ENCODE assay signal across 20 cellular contexts in the genomic region with DNA sequence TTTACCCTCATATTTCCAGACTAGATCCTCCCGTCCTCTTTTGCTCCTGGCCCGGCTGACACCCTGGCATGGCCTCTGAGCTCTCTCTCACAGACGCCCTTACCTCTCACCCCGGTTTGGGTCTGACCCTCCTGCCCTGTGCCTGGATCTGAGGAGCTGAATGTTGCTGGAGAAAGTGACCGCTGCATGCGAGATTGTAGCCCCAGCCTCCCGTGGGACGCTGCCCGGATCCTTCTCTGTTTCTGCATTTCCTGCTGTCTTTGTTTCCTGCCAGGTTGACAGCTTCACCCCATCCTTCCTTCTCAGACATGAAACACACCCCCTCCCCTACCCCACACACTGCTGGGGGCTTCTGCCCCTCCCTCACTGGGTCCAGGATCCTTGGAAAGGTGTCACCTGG. TPM values are rescaled to one million over a fixed set of nuclear protein-coding genes. Genes with fewer than 3 reads are reported as not detected.
DNase-seq lines count a peak whose midpoint lies in the region; ATAC-seq, FAIRE-seq and TF ChIP-seq lines count a peak whose summit lies in the region.
"Had no signal": no experiment of that assay in that cellular context is flagged by ENCODE, and none has a peak within 500 bp of the region (broad histone marks: within the 10 kb centered on the region; RNA-seq: fewer than 3 reads in every experiment).

No MANE protein-coding gene starts in this region.

- POLR2A ChIA-PET in activated CD4-positive, alpha-beta memory T cell treated with anti-CD3 and anti-CD28 coated beads, Interleukin-2, amount 10 ng/mL, durations not matched to agents 7 days and 5 days (lab: Charles Lee) = interaction anchor here (1.0 to 1.8 kb wide), 2 partner anchors 9 to 144 kb away, joined by 4 to 6 read pairs; partner anchors contain the start of gene FAM131C
- POLR2A ChIA-PET in activated CD4-positive, alpha-beta memory T cell treated with anti-CD3 and anti-CD28 coated beads for 36 hours (lab: Charles Lee) = no interaction called here

- H3K36me3 ChIP-seq in GM23338 (ENCODE audit: insufficient read depth) = no peaks in the 10 kb centered on the region

- DNase-seq in activated CD4-positive, alpha-beta memory T cell treated with anti-CD3 and anti-CD28 coated beads, Interleukin-2, amount 10 ng/mL, durations not matched to agents 7 days and 5 days = no peak
- no peak for DNase-seq in activated CD4-positive, alpha-beta memory T cell treated with anti-CD3 and anti-CD28 coated beads for 36 hours
- DNase-seq in GM23338 (ENCODE audit: low spot score) = no peak
- peak; percentile 57 for DNase-seq in glutamatergic neuron
- no peak for DNase-seq in type B pancreatic cell (ENCODE audit: extremely low spot score, unreplicated experiment)
- DNase-seq in activated T-cell treated with anti-CD3 and anti-CD28 coated beads, Interleukin-2, amount 50 U/mL, for 24 hours = no peak
- no peak for DNase-seq in HTR-8/SVneo (ENCODE audit: insufficient read length, low spot score)
- DNase-seq: Caco-2, DMS153, EL, NCI-H1105 treated with DMSO at 0.1 percent for 48 hours, NCI-H1694 treated with DMSO at 0.1 percent for 48 hours, NCI-H2107, NCI-H2227 treated with DMSO at 0.1 percent for 48 hours, NCI-H524 treated with DMSO at 0.1 percent for 48 hours, Right ventricle myocardium superior had no signal

- H2AFZ ChIP-seq in GM23338 = no peak overlapping the region

- H3K9me3 Mint-ChIP-seq in activated CD4-positive, alpha-beta memory T cell treated with anti-CD3 and anti-CD28 coated beads, Interleukin-2, amount 10 ng/mL, durations not matched to agents 7 days and 5 days = no peaks in the 10 kb centered on the region
- H3K9me3 Mint-ChIP-seq in activated CD4-positive, alpha-beta memory T cell treated with anti-CD3 and anti-CD28 coated beads for 36 hours = no peaks in the 10 kb centered on the region
- H3K9me3 Mint-ChIP-seq in GM23338 (no peaks in the 10 kb centered on the region), glutamatergic neuron (ENCODE audit: unreplicated experiment) (peaks cover 7% of the 10 kb centered on the region), type B pancreatic cell (no peaks in the 10 kb centered on the region)
- H3K9me3 Mint-ChIP-seq in activated T-cell treated with anti-CD3 and anti-CD28 coated beads, Interleukin-2, amount 50 U/mL, for 24 hours = no peaks in the 10 kb centered on the region

- FAIRE-seq in HTR-8/SVneo (lab: Jason Lieb, UNC) = no peak
- FAIRE-seq: RCC 7860 had no signal

- H3K4me3 ChIP-seq in GM23338 = no peak overlapping the region

- peaks cover 60% of the 10 kb centered on the region for H3K4me1 Mint-ChIP-seq in activated CD4-positive, alpha-beta memory T cell treated with anti-CD3 and anti-CD28 coated beads, Interleukin-2, amount 10 ng/mL, durations not matched to agents 7 days and 5 days
- peaks cover 10% of the 10 kb centered on the region for H3K4me1 Mint-ChIP-seq in activated CD4-positive, alpha-beta memory T cell treated with anti-CD3 and anti-CD28 coated beads for 36 hours (ENCODE audit: low read depth)
- H3K4me1 Mint-ChIP-seq in GM23338 (peaks cover 36% of the 10 kb centered on the region), glutamatergic neuron (ENCODE audit: low read depth, unreplicated experiment) (peaks cover 27% of the 10 kb centered on the region), type B pancreatic cell (ENCODE audit: unreplicated experiment) (peaks cover 35% of the 10 kb centered on the region)
- peaks cover 9% of the 10 kb centered on the region for H3K4me1 Mint-ChIP-seq in activated T-cell treated with anti-CD3 and anti-CD28 coated beads, Interleukin-2, amount 50 U/mL, for 24 hours (ENCODE audit: low read depth)

- peak overlapping the region; percentile 78 for H3K27ac Mint-ChIP-seq in activated CD4-positive, alpha-beta memory T cell treated with anti-CD3 and anti-CD28 coated beads, Interleukin-2, amount 10 ng/mL, durations not matched to agents 7 days and 5 days
- no peak overlapping the region for H3K27ac Mint-ChIP-seq in activated CD4-positive, alpha-beta memory T cell treated with anti-CD3 and anti-CD28 coated beads for 36 hours
- H3K27ac Mint-ChIP-seq in GM23338 (no peak overlapping the region), glutamatergic neuron (ENCODE audit: unreplicated experiment) (peak overlapping the region; percentile 45), type B pancreatic cell (peak overlapping the region; percentile 57)
- H3K27ac Mint-ChIP-seq in activated T-cell treated with anti-CD3 and anti-CD28 coated beads, Interleukin-2, amount 50 U/mL, for 24 hours = no peak overlapping the region

- H3K27me3 ChIP-seq in GM23338 (ENCODE audit: insufficient read depth) = no peaks in the 10 kb centered on the region

- no peaks in the 10 kb centered on the region for H4K20me1 ChIP-seq in GM23338 (replicated peaks; ENCODE audit: insufficient read depth)

- no peaks in the 10 kb centered on the region for H3K9me2 ChIP-seq in GM23338 (ENCODE audit: insufficient read depth)

- intact Hi-C loops in activated CD4-positive, alpha-beta memory T cell treated with anti-CD3 and anti-CD28 coated beads for 36 hours (cut with micrococcal nuclease) = no loop called here

- 0 out of 2 replicates have a peak overlapping the region, but pooled peaks have one; percentile 35 for H3K4me2 ChIP-seq in GM23338

- TF ChIP-seq CTCF in GM23338 (conservative IDR thresholded peaks at IDR 0.05; ENCODE audit: low read depth in 2 of 2) (no peak), glutamatergic neuron (IDR thresholded peaks at IDR 0.05; ENCODE audit: partially characterized antibody, unreplicated experiment) (no peak), type B pancreatic cell (conservative IDR thresholded peaks at IDR 0.05) (no peak)

- H3K4me1 ChIP-seq in GM23338 (ENCODE audit: insufficient read depth) = no peaks in the 10 kb centered on the region; the same call in 1 of the 2 replicates

- ATAC-seq in GM23338 = no peak

- H3K36me3 Mint-ChIP-seq in activated CD4-positive, alpha-beta memory T cell treated with anti-CD3 and anti-CD28 coated beads, Interleukin-2, amount 10 ng/mL, durations not matched to agents 7 days and 5 days (ENCODE audit: low read depth) = peaks cover 5% of the 10 kb centered on the region
- no peaks in the 10 kb centered on the region for H3K36me3 Mint-ChIP-seq in activated CD4-positive, alpha-beta memory T cell treated with anti-CD3 and anti-CD28 coated beads for 36 hours
- H3K36me3 Mint-ChIP-seq in GM23338 (ENCODE audit: low read depth) (no peaks in the 10 kb centered on the region), glutamatergic neuron (ENCODE audit: unreplicated experiment) (no peaks in the 10 kb centered on the region), type B pancreatic cell (no peaks in the 10 kb centered on the region)
- no peaks in the 10 kb centered on the region for H3K36me3 Mint-ChIP-seq in activated T-cell treated with anti-CD3 and anti-CD28 coated beads, Interleukin-2, amount 50 U/mL, for 24 hours (ENCODE audit: low read depth)

- H3K27me3 Mint-ChIP-seq in activated CD4-positive, alpha-beta memory T cell treated with anti-CD3 and anti-CD28 coated beads, Interleukin-2, amount 10 ng/mL, durations not matched to agents 7 days and 5 days = peaks cover 12% of the 10 kb centered on the region
- H3K27me3 Mint-ChIP-seq in activated CD4-positive, alpha-beta memory T cell treated with anti-CD3 and anti-CD28 coated beads for 36 hours = no peaks in the 10 kb centered on the region
- H3K27me3 Mint-ChIP-seq in GM23338 (ENCODE audit: insufficient read depth, low read depth, poor library complexity) = peaks cover 13% of the 10 kb centered on the region
- peaks cover 22% of the 10 kb centered on the region for H3K27me3 Mint-ChIP-seq in glutamatergic neuron (ENCODE audit: unreplicated experiment)
- peaks cover 3% of the 10 kb centered on the region for H3K27me3 Mint-ChIP-seq in type B pancreatic cell
- H3K27me3 Mint-ChIP-seq in activated T-cell treated with anti-CD3 and anti-CD28 coated beads, Interleukin-2, amount 50 U/mL, for 24 hours = peaks cover 5% of the 10 kb centered on the region

- no peaks in the 10 kb centered on the region for H3F3A ChIP-seq in GM23338 (replicated peaks; ENCODE audit: low read depth)

- H3K4me3 Mint-ChIP-seq in activated CD4-positive, alpha-beta memory T cell treated with anti-CD3 and anti-CD28 coated beads, Interleukin-2, amount 10 ng/mL, durations not matched to agents 7 days and 5 days = peak overlapping the region; percentile 67
- H3K4me3 Mint-ChIP-seq in activated CD4-positive, alpha-beta memory T cell treated with anti-CD3 and anti-CD28 coated beads for 36 hours = no peak overlapping the region
- H3K4me3 Mint-ChIP-seq in GM23338 = no peak overlapping the region
- peak overlapping the region; percentile 15 for H3K4me3 Mint-ChIP-seq in glutamatergic neuron (ENCODE audit: unreplicated experiment)
- no peak overlapping the region for H3K4me3 Mint-ChIP-seq in type B pancreatic cell
- no peak overlapping the region for H3K4me3 Mint-ChIP-seq in activated T-cell treated with anti-CD3 and anti-CD28 coated beads, Interleukin-2, amount 50 U/mL, for 24 hours

- no peak overlapping the region for H3K27ac ChIP-seq in GM23338 (ENCODE audit: low read depth)

- no peaks in the 10 kb centered on the region for H3K79me2 ChIP-seq in GM23338 (replicated peaks; ENCODE audit: insufficient read depth)

- CTCF ChIA-PET in activated CD4-positive, alpha-beta memory T cell treated with anti-CD3 and anti-CD28 coated beads, Interleukin-2, amount 10 ng/mL, durations not matched to agents 7 days and 5 days (lab: Charles Lee) = interaction anchor here (0.6 to 11.1 kb wide), 6 partner anchors 8 to 272 kb away, joined by 3 to 88 read pairs (median 4); no protein-coding TSS in a partner anchor
- CTCF ChIA-PET in activated CD4-positive, alpha-beta memory T cell treated with anti-CD3 and anti-CD28 coated beads for 36 hours (lab: Charles Lee) = interaction anchor here (1.0 to 1.6 kb wide), 3 partner anchors 15 to 272 kb away, joined by 3 to 6 read pairs (median 3); no protein-coding TSS in a partner anchor

RNA-seq across cellular contexts. Expression of gene FAM131C, which starts 9.5 kb away (rescaled TPM):
- total RNA-seq in activated CD4-positive, alpha-beta memory T cell treated with anti-CD3 and anti-CD28 coated beads, Interleukin-2, amount 10 ng/mL, durations not matched to agents 7 days and 5 days = 1 to 10 TPM; 5.1 to 5.6 TPM
- under 1 TPM in 1 of 2 experiments, not detected in 1; 0.33 TPM for total RNA-seq in activated CD4-positive, alpha-beta memory T cell treated with anti-CD3 and anti-CD28 coated beads for 36 hours
- 0.74 and 1.3 TPM in 2 replicates for total RNA-seq in GM23338 (2014; rRNA removed; shearing (Covaris generic))
- polyA plus RNA-seq in GM23338 (2016; fragmentation: Nextera tagmentation; extraction: Ambion mirVana) = 0.71 and 0.87 TPM in 2 replicates
- total RNA-seq in glutamatergic neuron (ENCODE audit: unreplicated experiment) (1.1 TPM), type B pancreatic cell (ENCODE audit: low replicate concordance) (1.4 and 3.1 TPM in 2 replicates)

RNA-seq across cellular contexts. Expression of gene CLCNKB, which starts 20.3 kb away (rescaled TPM):
- not detected for total RNA-seq in activated CD4-positive, alpha-beta memory T cell treated with anti-CD3 and anti-CD28 coated beads, Interleukin-2, amount 10 ng/mL, durations not matched to agents 7 days and 5 days
- not detected for total RNA-seq in activated CD4-positive, alpha-beta memory T cell treated with anti-CD3 and anti-CD28 coated beads for 36 hours
- total RNA-seq in GM23338 (2014; rRNA removed; shearing (Covaris generic)) = 1.2 and 1.3 TPM in 2 replicates
- polyA plus RNA-seq in GM23338 (2016; fragmentation: Nextera tagmentation; extraction: Ambion mirVana) = 1.6 and 1.9 TPM in 2 replicates
- total RNA-seq in glutamatergic neuron (ENCODE audit: unreplicated experiment) (not detected), type B pancreatic cell (ENCODE audit: low replicate concordance) (0.95 and 1.6 TPM in 2 replicates)
- total RNA-seq: Caco-2, HT1080, LHCN-M2 had no signal

RNA-seq across cellular contexts. Expression of gene CLCNKA, which starts 42.1 kb away (rescaled TPM):
- total RNA-seq in activated CD4-positive, alpha-beta memory T cell treated with anti-CD3 and anti-CD28 coated beads, Interleukin-2, amount 10 ng/mL, durations not matched to agents 7 days and 5 days = under 1 TPM; 0.13 to 0.20 TPM
- not detected for total RNA-seq in activated CD4-positive, alpha-beta memory T cell treated with anti-CD3 and anti-CD28 coated beads for 36 hours
- total RNA-seq in GM23338 (2014; rRNA removed; shearing (Covaris generic)) = 0.59 TPM in 1 of 2 replicates, not detected in the other
- polyA plus RNA-seq in GM23338 (2016; fragmentation: Nextera tagmentation; extraction: Ambion mirVana) = 0.50 and 0.76 TPM in 2 replicates
- total RNA-seq in glutamatergic neuron (ENCODE audit: unreplicated experiment) (0.34 TPM), type B pancreatic cell (ENCODE audit: low replicate concordance) (0.38 and 1.6 TPM in 2 replicates)
- total RNA-seq: A673, Caco-2, HT1080, LHCN-M2 had no signal

RNA-seq across cellular contexts. Expression of gene HSPB7, which starts 46.1 kb away (rescaled TPM):
- total RNA-seq in activated CD4-positive, alpha-beta memory T cell treated with anti-CD3 and anti-CD28 coated beads, Interleukin-2, amount 10 ng/mL, durations not matched to agents 7 days and 5 days = not detected
- not detected for total RNA-seq in activated CD4-positive, alpha-beta memory T cell treated with anti-CD3 and anti-CD28 coated beads for 36 hours
- total RNA-seq in GM23338 (2014; rRNA removed; shearing (Covaris generic)) = not detected in 2 replicates
- polyA plus RNA-seq in GM23338 (2016; fragmentation: Nextera tagmentation; extraction: Ambion mirVana) = 0.13 and 0.97 TPM in 2 replicates
- total RNA-seq in glutamatergic neuron (ENCODE audit: unreplicated experiment) (not detected), type B pancreatic cell (ENCODE audit: low replicate concordance) (0.48 and 0.64 TPM in 2 replicates)
- total RNA-seq: A673, Caco-2, HT1080 had no signal

RNA-seq across cellular contexts. Expression of gene SRARP, which starts 59.9 kb away (rescaled TPM):
- total RNA-seq in activated CD4-positive, alpha-beta memory T cell treated with anti-CD3 and anti-CD28 coated beads, Interleukin-2, amount 10 ng/mL, durations not matched to agents 7 days and 5 days = not detected
- not detected for total RNA-seq in activated CD4-positive, alpha-beta memory T cell treated with anti-CD3 and anti-CD28 coated beads for 36 hours
- total RNA-seq in GM23338 (2014; rRNA removed; shearing (Covaris generic)) = 0.43 TPM in 1 of 2 replicates, not detected in the other
- polyA plus RNA-seq in GM23338 (2016; fragmentation: Nextera tagmentation; extraction: Ambion mirVana) = not detected in 2 replicates
- total RNA-seq in glutamatergic neuron (ENCODE audit: unreplicated experiment) (not detected), type B pancreatic cell (ENCODE audit: low replicate concordance) (not detected in 2 replicates)
- total RNA-seq: A673, HT1080, LHCN-M2 had no signal

Comparison
In these comparisons a context has a peak if more than half of its experiments do, and no peak if none do; other contexts are left out.
1. H3K27ac Mint-ChIP-seq: peak in activated CD4-positive, alpha-beta memory T cell treated with anti-CD3 and anti-CD28 coated beads, Interleukin-2, amount 10 ng/mL, durations not matched to agents 7 days and 5 days (single experiment), glutamatergic neuron (single experiment) and type B pancreatic cell (single experiment); none in activated CD4-positive, alpha-beta memory T cell treated with anti-CD3 and anti-CD28 coated beads for 36 hours (single experiment), GM23338 (single experiment) and activated T-cell treated with anti-CD3 and anti-CD28 coated beads, Interleukin-2, amount 50 U/mL, for 24 hours (single experiment).
2. H3K4me3 Mint-ChIP-seq: peak in activated CD4-positive, alpha-beta memory T cell treated with anti-CD3 and anti-CD28 coated beads, Interleukin-2, amount 10 ng/mL, durations not matched to agents 7 days and 5 days (single experiment) and glutamatergic neuron (single experiment); none in activated CD4-positive, alpha-beta memory T cell treated with anti-CD3 and anti-CD28 coated beads for 36 hours (single experiment), GM23338 (single experiment), type B pancreatic cell (single experiment) and activated T-cell treated with anti-CD3 and anti-CD28 coated beads, Interleukin-2, amount 50 U/mL, for 24 hours (single experiment).